26 cellular contexts compared by ENCODE assay signal in the genomic region with DNA sequence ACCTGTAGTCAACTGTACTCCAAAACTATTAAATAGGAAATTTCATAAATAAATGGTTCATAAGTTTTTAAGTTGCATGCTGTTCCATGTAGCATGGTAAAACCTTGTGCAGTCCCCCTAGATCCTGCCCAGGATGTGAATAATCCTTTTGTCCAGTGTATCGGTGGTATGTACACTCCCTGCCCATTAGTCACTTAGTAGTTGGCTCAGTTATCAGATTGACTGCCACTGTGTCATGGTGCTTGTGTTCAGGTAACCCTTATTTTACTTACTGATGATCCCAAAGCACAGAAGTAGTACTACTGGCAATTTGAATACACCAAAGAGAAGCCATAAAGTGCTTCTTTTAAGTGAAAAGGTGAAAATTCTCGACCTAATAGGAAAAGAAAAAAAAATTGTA.
DNase-seq lines count a peak whose midpoint lies in the region; ATAC-seq and TF ChIP-seq lines count a peak whose summit lies in the region.
"Had no signal": no experiment of that assay in that cellular context is flagged by ENCODE, and none has a peak within 500 bp of the region (broad histone marks: within the 10 kb centered on the region; RNA-seq: fewer than 3 reads in every experiment).

No MANE protein-coding gene starts in this region.

- H3K27me3 ChIP-seq in RWPE2 (ENCODE audit: insufficient read depth, poor library complexity, severe bottlenecking) (no peaks in the 10 kb centered on the region), skeletal muscle satellite cell (ENCODE audit: control insufficient read depth, insufficient read depth, low read length) (no peaks in the 10 kb centered on the region)
- H3K27me3 ChIP-seq: BLaER1 treated with 17β-estradiol and CSF1 and Interleukin-3, amounts not matched to agents 10 nM and 100 nM; tibial nerve had no signal

- peak overlapping the region; percentile 26 for H3K4me2 ChIP-seq in skeletal muscle satellite cell (ENCODE audit: low read length)
- H3K4me2 ChIP-seq: BLaER1 treated with 17β-estradiol and CSF1 and Interleukin-3, amounts not matched to agents 10 nM and 100 nM; smooth muscle cell had no signal

- ATAC-seq in RWPE2 (ENCODE audit: low read depth) (peak; percentile 100), esophagus mucosa (peak; percentile 42)
- ATAC-seq: effector memory CD8-positive, alpha-beta T cell; lower lobe of right lung had no signal

- H3K9ac ChIP-seq in skeletal muscle satellite cell (ENCODE audit: low read depth, low read length), result no peak overlapping the region
- H3K9ac ChIP-seq: BLaER1 treated with 17β-estradiol and CSF1 and Interleukin-3, amounts not matched to agents 10 nM and 100 nM had no signal

- peaks cover 32% of the 10 kb centered on the region for H3K4me1 ChIP-seq in RWPE2 (ENCODE audit: insufficient read depth, poor library complexity, severe bottlenecking)
- H3K4me1 ChIP-seq in skeletal muscle satellite cell (ENCODE audit: control insufficient read depth, insufficient read depth, low read length), result peaks cover 10% of the 10 kb centered on the region
- H3K4me1 ChIP-seq: BLaER1 treated with 17β-estradiol and CSF1 and Interleukin-3, amounts not matched to agents 10 nM and 100 nM; HAP-1; lower lobe of right lung; tibial nerve had no signal

- H3K36me3 ChIP-seq in RWPE2 (ENCODE audit: low read depth) (no peaks in the 10 kb centered on the region), skeletal muscle satellite cell (ENCODE audit: insufficient read depth, low read length) (no peaks in the 10 kb centered on the region)
- H3K36me3 ChIP-seq: BLaER1 treated with 17β-estradiol and CSF1 and Interleukin-3, amounts not matched to agents 10 nM and 100 nM; HAP-1; lower lobe of right lung; tibial nerve had no signal

- no peak for TF ChIP-seq CTCF in RWPE2 (IDR thresholded peaks at IDR 0.05; ENCODE audit: poor library complexity, severe bottlenecking)

- H3K9me3 ChIP-seq in RWPE2 (ENCODE audit: severe bottlenecking), result no peaks in the 10 kb centered on the region
- H3K9me3 ChIP-seq in skeletal muscle satellite cell (replicated peaks; ENCODE audit: low read length), result no peaks in the 10 kb centered on the region
- H3K9me3 ChIP-seq: BLaER1 treated with 17β-estradiol and CSF1 and Interleukin-3, amounts not matched to agents 10 nM and 100 nM; HAP-1; lower lobe of right lung; tibial nerve had no signal

- peak overlapping the region; percentile 72 for H3K27ac ChIP-seq in RWPE2 (ENCODE audit: poor library complexity, severe bottlenecking)
- H3K27ac ChIP-seq: BLaER1 treated with 17β-estradiol and CSF1 and Interleukin-3, amounts not matched to agents 10 nM and 100 nM; coronary artery; lower lobe of right lung; tibial nerve; VCaP had no signal

- DNase-seq in HPDE6-E6E7 (ENCODE audit: extremely low spot score), result peak; percentile 20
- DNase-seq in RWPE2 (ENCODE audit: low spot score), result no peak
- no peak for DNase-seq in middle frontal gyrus (ENCODE audit: extremely low spot score, low spot score)
- DNase-seq in NCI-H748 (lab: John Stamatoyannopoulos, UW; ENCODE audit: unreplicated experiment), result no peak
- no peak for DNase-seq in islet precursor cell
- DNase-seq: activated CD4-positive, alpha-beta T cell treated with anti-CD3 and anti-CD28 coated beads, Interleukin-2, amount 10 ng/mL, durations not matched to agents 24 days and 14 days; activated naive CD4-positive, alpha-beta T cell; activated T-cell treated with anti-CD3 and anti-CD28 coated beads, Interleukin-2, amount 50 U/mL, for 24 hours; DMS53; effector memory CD8-positive, alpha-beta T cell; KG1; lower lobe of right lung; NCI-H1417 treated with DMSO at 0.1 percent for 48 hours; NCI-H2081; NCI-H2227 treated with DMSO at 0.1 percent for 48 hours; NCI-H748 treated with DMSO at 0.1 percent for 48 hours; Right ventricle myocardium superior; stimulated activated CD4-positive, alpha-beta T cell treated with anti-CD3 and anti-CD28 coated beads, Interleukin-1b, Interleukin-23, amount 100 ng/mL, for 48 hours had no signal

- H3K4me3 ChIP-seq in RWPE2 (ENCODE audit: severe bottlenecking) (no peak overlapping the region), skeletal muscle satellite cell (ENCODE audit: low read length) (no peak overlapping the region)
- H3K4me3 ChIP-seq: BLaER1 treated with 17β-estradiol and CSF1 and Interleukin-3, amounts not matched to agents 10 nM and 100 nM; coronary artery; HAP-1; lower lobe of right lung; smooth muscle cell; tibial nerve had no signal
